In genomic region chrX:40084471-40084870, GRCh38 we compare ENCODE assay signal across 1 cellular context.
TF ChIP-seq lines count a peak whose summit lies in the region.

No MANE protein-coding gene starts in this region.

TF ChIP-seq in WTC11, 78 proteins besides CTCF, POLR2A, EP300 and RAD21 (continued from another document):
- no peak for TF ChIP-seq AFF4 (CRISPR knock-in tag; IDR thresholded peaks at IDR 0.05; ENCODE audit: borderline replicate concordance)
- no peak for TF ChIP-seq TCF7 (CRISPR knock-in tag; IDR thresholded peaks at IDR 0.05; ENCODE audit: low read depth)
- TF ChIP-seq FOXJ3 (CRISPR knock-in tag; IDR thresholded peaks at IDR 0.05; ENCODE audit: borderline replicate concordance), result no peak
- no peak for TF ChIP-seq ZNF512 (CRISPR knock-in tag; IDR thresholded peaks at IDR 0.05; ENCODE audit: borderline replicate concordance)
